ENCODE assay signal across 16 cellular contexts in genomic region chr15:93716615-93717221, GRCh38.
"Had no signal": no experiment of that assay in that cellular context is flagged by ENCODE, and none has a peak within 500 bp of the region (broad histone marks: within the 10 kb centered on the region; RNA-seq: fewer than 3 reads in every experiment).

No MANE protein-coding gene starts in this region.

- H3K4me1 Mint-ChIP-seq: activated CD4-positive, alpha-beta T cell treated with anti-CD3 and anti-CD28 coated beads, Interleukin-2, amount 10 ng/mL, durations not matched to agents 7 days and 5 days; central memory CD8-positive, alpha-beta T cell; immature natural killer cell; naive thymus-derived CD8-positive, alpha-beta T cell; T-helper 17 cell had no signal

- H3K9me3 Mint-ChIP-seq: activated CD4-positive, alpha-beta T cell treated with anti-CD3 and anti-CD28 coated beads, Interleukin-2, amount 10 ng/mL, durations not matched to agents 7 days and 5 days; activated naive CD4-positive, alpha-beta T cell treated with anti-CD3 and anti-CD28 coated beads for 36 hours; central memory CD8-positive, alpha-beta T cell; immature natural killer cell; naive thymus-derived CD8-positive, alpha-beta T cell; stimulated activated naive CD8-positive, alpha-beta T cell treated with anti-CD3 and anti-CD28 coated beads, Interleukin-15, Interleukin-2, amounts not matched to agents 100 ng/mL and 50 ng/mL, for 24 hours had no signal

- H3K4me1 ChIP-seq: esophagus muscularis mucosa had no signal

- DNase-seq: activated CD4-positive, alpha-beta T cell treated with anti-CD3 and anti-CD28 coated beads, Interleukin-2, amount 10 ng/mL, durations not matched to agents 7 days and 5 days; activated CD4-positive, CD25-positive, alpha-beta regulatory T cell; activated CD8-positive, alpha-beta memory T cell treated with anti-CD3 and anti-CD28 coated beads for 24 hours; activated naive CD4-positive, alpha-beta T cell treated with anti-CD3 and anti-CD28 coated beads for 36 hours; effector memory CD4-positive, alpha-beta T cell; immature natural killer cell; left cardiac atrium; mucosa of descending colon; naive thymus-derived CD8-positive, alpha-beta T cell; stimulated activated CD4-positive, alpha-beta T cell treated with anti-CD3 and anti-CD28 coated beads, Interleukin-15, amount 100 ng/mL, for 24 hours; stimulated activated CD4-positive, alpha-beta T cell treated with anti-CD3 and anti-CD28 coated beads, Interleukin-4, amount 100 ng/mL, for 24 hours; T-helper 17 cell had no signal

- H3K27me3 Mint-ChIP-seq: activated CD4-positive, alpha-beta T cell treated with anti-CD3 and anti-CD28 coated beads, Interleukin-2, amount 10 ng/mL, durations not matched to agents 7 days and 5 days; stimulated activated naive CD8-positive, alpha-beta T cell treated with anti-CD3 and anti-CD28 coated beads, Interleukin-15, Interleukin-2, amounts not matched to agents 100 ng/mL and 50 ng/mL, for 24 hours had no signal

- H3K36me3 Mint-ChIP-seq: immature natural killer cell; naive thymus-derived CD8-positive, alpha-beta T cell had no signal

- H3K4me3 Mint-ChIP-seq: activated CD4-positive, alpha-beta T cell treated with anti-CD3 and anti-CD28 coated beads, Interleukin-2, amount 10 ng/mL, durations not matched to agents 7 days and 5 days; activated naive CD4-positive, alpha-beta T cell treated with anti-CD3 and anti-CD28 coated beads for 36 hours; central memory CD8-positive, alpha-beta T cell; immature natural killer cell; naive thymus-derived CD8-positive, alpha-beta T cell; stimulated activated naive CD8-positive, alpha-beta T cell treated with anti-CD3 and anti-CD28 coated beads, Interleukin-15, Interleukin-2, amounts not matched to agents 100 ng/mL and 50 ng/mL, for 24 hours; T-helper 17 cell had no signal

- H3K36me3 ChIP-seq: esophagus muscularis mucosa had no signal

- H3K27ac ChIP-seq: esophagus muscularis mucosa had no signal

- H3K9me3 ChIP-seq: esophagus muscularis mucosa, mucosa of descending colon had no signal

- H3K4me3 ChIP-seq: esophagus muscularis mucosa, lung, mucosa of descending colon had no signal

- H3K27me3 ChIP-seq: esophagus muscularis mucosa had no signal

- H3K27ac Mint-ChIP-seq: activated CD4-positive, alpha-beta T cell treated with anti-CD3 and anti-CD28 coated beads, Interleukin-2, amount 10 ng/mL, durations not matched to agents 7 days and 5 days; activated naive CD4-positive, alpha-beta T cell treated with anti-CD3 and anti-CD28 coated beads for 36 hours; immature natural killer cell; naive thymus-derived CD8-positive, alpha-beta T cell; stimulated activated naive CD8-positive, alpha-beta T cell treated with anti-CD3 and anti-CD28 coated beads, Interleukin-15, Interleukin-2, amounts not matched to agents 100 ng/mL and 50 ng/mL, for 24 hours; T-helper 17 cell had no signal
